In genomic region chr11:57566035-57566504, GRCh38 we compare ENCODE assay signal across 8 cellular contexts. TPM values are rescaled to one million over a fixed set of nuclear protein-coding genes. Genes with fewer than 3 reads are reported as not detected.
DNase-seq lines count a peak whose midpoint lies in the region; ATAC-seq and TF ChIP-seq lines count a peak whose summit lies in the region.

No MANE protein-coding gene starts in this region.

- in situ Hi-C loops in Caki2 (cut with HindIII; ENCODE audit: low pct_unique_long_range_greater_than_20kb, low sequenced_read_pairs) (no loop called here), Panc1 (cut with HindIII; ENCODE audit: low pct_unique_long_range_greater_than_20kb, low sequenced_read_pairs) (no loop called here)

- H3K4me3 ChIP-seq in Panc1 (ENCODE audit: low read depth in 2 of 2, low read length in 2 of 2): peak overlapping the region; percentile 52 to 68
- H3K4me3 ChIP-seq in cardiac fibroblast (replicated peaks in 1 of 2; ENCODE audit: low read depth in 2 of 2, low read length in 2 of 2): peak overlapping the region; percentile 88 to 92
- H3K4me3 ChIP-seq in stomach: peak overlapping the region; percentile 71 to 93 (median 90)

- DNase-seq in Caki2 (ENCODE audit: low read depth) (peak; percentile 35), Panc1 (ENCODE audit: low read depth, low spot score) (no peak), cardiac fibroblast (ENCODE audit: low read depth in 2 of 2) (peak; percentile 48 to 60), stomach (peak; percentile 59), NCI-H1694 (lab: John Stamatoyannopoulos, UW) (no peak)

- no TSS peak for BruUV-seq in Panc1 (replicated peaks; lab: Mats Ljungman, UMichigan)

- intact Hi-C loops in Panc1 (cut with micrococcal nuclease; ENCODE audit: unreplicated experiment): loop anchor here (10.0 kb wide), 1 partner anchor 221 kb away; no protein-coding TSS in a partner anchor
- intact Hi-C loops in stomach (cut with DNase I; ENCODE audit: low total_unique reads): no loop called here

- CTCF ChIA-PET in Panc1 (lab: Charles Lee): no interaction called here

- H3K27ac ChIP-seq in Panc1 (ENCODE audit: low read length) (peak overlapping the region; percentile 77), layer of hippocampus (ENCODE audit: low read depth, low read length) (peak overlapping the region; percentile 67), stomach (peak overlapping the region; percentile 76 to 94 (median 88))

- peaks cover 12% of the 10 kb centered on the region for H3K4me1 ChIP-seq in Panc1 (ENCODE audit: control insufficient read depth, insufficient read depth, low read length)
- peaks cover 17 to 49% (median 27%) of the 10 kb centered on the region in 4 donors for H3K4me1 ChIP-seq in stomach

- no peak for TF ChIP-seq CTCF in Panc1 (IDR thresholded peaks at IDR 0.05)
- no peak for TF ChIP-seq CTCF in cardiac fibroblast (IDR thresholded peaks at IDR 0.05; ENCODE audit: low read depth, low read length)
- no peak for TF ChIP-seq CTCF in stomach (IDR thresholded peaks at IDR 0.05)

- WGBS in stomach, 5 donors: 21 to 50% (median 33%) methylated on average over 3 of the region's 3 CpGs

- TF ChIP-seq EP300 in stomach (IDR thresholded peaks at IDR 0.05): no peak

- no peak for TF ChIP-seq POLR2A in stomach (IDR thresholded peaks at IDR 0.05)

- H3K27me3 ChIP-seq in Panc1 (ENCODE audit: control insufficient read depth, insufficient read depth, low read length) (no peaks in the 10 kb centered on the region), layer of hippocampus (ENCODE audit: control insufficient read depth, insufficient read depth, low read length) (no peaks in the 10 kb centered on the region), stomach (no peaks in the 10 kb centered on the region)

- POLR2A ChIA-PET in Panc1 (lab: Charles Lee): interaction anchor here (0.6 kb wide), 1 partner anchor 146 kb away, joined by 3 read pairs; the partner anchor contains the start of gene TMX2

- H3K9me3 ChIP-seq in Panc1 (ENCODE audit: control insufficient read depth, insufficient read depth, low read depth, low read length): no peaks in the 10 kb centered on the region
- H3K9me3 ChIP-seq in stomach: no peaks in the 10 kb centered on the region

- H3K36me3 ChIP-seq in Panc1 (ENCODE audit: control insufficient read depth, insufficient read depth, low read length): no peaks in the 10 kb centered on the region; the same call in 1 of the 2 replicates
- peaks cover 0 to 15% (median 9%) of the 10 kb centered on the region in 4 donors for H3K36me3 ChIP-seq in stomach

- ATAC-seq in GM19043 (IDR thresholded peaks at IDR 0.05; ENCODE audit: low read depth, unreplicated experiment) (peak; percentile 53), HG03139 (IDR thresholded peaks at IDR 0.05; ENCODE audit: unreplicated experiment) (peak; percentile 55), Panc1 (peak; percentile 35; the same call in 1 of the 2 replicates)

RNA-seq across cellular contexts. Expression of gene UBE2L6, which starts 1.4 kb away (rescaled TPM):
- 30.8 and 46.5 TPM in 2 replicates for total RNA-seq in Caki2 (2014; rRNA removed; shearing (Covaris generic); ENCODE audit: low replicate concordance)
- total RNA-seq in Panc1 (2021; ENCODE audit: unreplicated experiment) (19.1 TPM), stomach (10 to 100 TPM in 4 of 5 donors, 1 to 10 TPM in 1; 2.2 to 57.8 (median 21.3) TPM)
- 32.3 TPM for polyA plus RNA-seq in Panc1 (2012; ENCODE audit: insufficient read length)
- 10 to 100 TPM; 47.3 to 73.0 (median 71.4) TPM for polyA plus RNA-seq in stomach

RNA-seq across cellular contexts. Expression of gene SMTNL1, which starts 28.7 kb away (rescaled TPM):
- total RNA-seq in Caki2 (2014; rRNA removed; shearing (Covaris generic); ENCODE audit: low replicate concordance): not detected in 2 replicates
- not detected for total RNA-seq in Panc1 (2021; ENCODE audit: unreplicated experiment)
- polyA plus RNA-seq in Panc1 (2012; ENCODE audit: insufficient read length): not detected
- not detected for total RNA-seq in stomach
- polyA plus RNA-seq in stomach: not detected

RNA-seq across cellular contexts. Expression of gene SERPING1, which starts 31.4 kb away (rescaled TPM):
- not detected in 2 replicates for total RNA-seq in Caki2 (2014; rRNA removed; shearing (Covaris generic); ENCODE audit: low replicate concordance)
- 1.3 TPM for total RNA-seq in Panc1 (2021; ENCODE audit: unreplicated experiment)
- 2.5 TPM for polyA plus RNA-seq in Panc1 (2012; ENCODE audit: insufficient read length)
- 100 to 1,000 TPM in 4 of 5 donors, 10 to 100 TPM in 1; 17.4 to 247 (median 153) TPM for total RNA-seq in stomach
- 100 to 1,000 TPM in 2 of 3 donors, 10 to 100 TPM in 1; 84.4 to 212 (median 111) TPM for polyA plus RNA-seq in stomach

RNA-seq across cellular contexts. Expression of gene TIMM10, which starts 35.5 kb away (rescaled TPM):
- total RNA-seq in Caki2 (2014; rRNA removed; shearing (Covaris generic); ENCODE audit: low replicate concordance): 27.5 and 40.9 TPM in 2 replicates
- total RNA-seq in Panc1 (2021; ENCODE audit: unreplicated experiment) (152 TPM), stomach (10 to 100 TPM in 3 of 5 donors, 1 to 10 TPM in 2; 1.7 to 51.3 (median 31.3) TPM)
- 107 TPM for polyA plus RNA-seq in Panc1 (2012; ENCODE audit: insufficient read length)
- 10 to 100 TPM; 66.7 to 79.6 (median 73.7) TPM for polyA plus RNA-seq in stomach

RNA-seq across cellular contexts. Expression of gene SLC43A1, which starts 50.6 kb away (rescaled TPM):
- total RNA-seq in Caki2 (2014; rRNA removed; shearing (Covaris generic); ENCODE audit: low replicate concordance): not detected in 2 replicates
- total RNA-seq in Panc1 (2021; ENCODE audit: unreplicated experiment) (2.0 TPM), stomach (10 to 100 TPM; 10.5 to 38.4 (median 18.5) TPM)
- polyA plus RNA-seq in Panc1 (2012; ENCODE audit: insufficient read length): 2.9 TPM
- polyA plus RNA-seq in stomach: 10 to 100 TPM; 16.0 to 24.6 (median 19.7) TPM

Comparison
In these comparisons a context has a peak if more than half of its experiments do, and no peak if none do; other contexts are left out.
1. DNase-seq: peak in Caki2 (single experiment), cardiac fibroblast (2 of 2) and stomach (single experiment); none in Panc1 (single experiment) and NCI-H1694 (single experiment).
2. Peak in every context shown above with its lines, with median percentiles within 50 percentile points of each other: ATAC-seq, H3K27ac ChIP-seq and H3K4me3 ChIP-seq.